ENCODE assay signal across 28 cellular contexts in genomic region chr9:115733318-115733717, GRCh38.
A peak's percentile ranks its signal among the peaks of the same experiment; 100 is the strongest.
DNase-seq lines count a peak whose midpoint lies in the region; ATAC-seq and TF ChIP-seq lines count a peak whose summit lies in the region.
"Had no signal": no experiment of that assay in that cellular context is flagged by ENCODE, and none has a peak within 500 bp of the region (broad histone marks: within the 10 kb centered on the region; RNA-seq: fewer than 3 reads in every experiment).

No MANE protein-coding gene starts in this region.

- peak overlapping the region; percentile 52 for H2AFZ ChIP-seq in neural progenitor cell (replicated peaks)

- peaks cover 5% of the 10 kb centered on the region for H3K9me3 ChIP-seq in endodermal cell (ENCODE audit: control insufficient read depth, low read length)
- peaks cover 4% of the 10 kb centered on the region for H3K9me3 ChIP-seq in neural progenitor cell (ENCODE audit: low read depth)
- peaks cover 0 to 9% (median 3%) of the 10 kb centered on the region in 4 donors for H3K9me3 ChIP-seq in stomach
- H3K9me3 ChIP-seq: BE2C, body of pancreas, neutrophil had no signal

- H3K9ac ChIP-seq in endodermal cell (ENCODE audit: extremely low read depth, low read length, poor library complexity, severe bottlenecking) (no peak overlapping the region), neural progenitor cell (no peak overlapping the region)

- H3K36me3 Mint-ChIP-seq in endodermal cell (ENCODE audit: low read depth), result no peaks in the 10 kb centered on the region
- no peaks in the 10 kb centered on the region for H3K36me3 Mint-ChIP-seq in neural progenitor cell
- H3K36me3 Mint-ChIP-seq: activated naive CD8-positive, alpha-beta T cell treated with anti-CD3 and anti-CD28 coated beads, Interleukin-2, amount 10 ng/mL, durations not matched to agents 7 days and 5 days had no signal

- peak overlapping the region; percentile 52 for H3K27ac Mint-ChIP-seq in endodermal cell
- no peak overlapping the region for H3K27ac Mint-ChIP-seq in neural progenitor cell
- H3K27ac Mint-ChIP-seq: activated CD4-positive, alpha-beta T cell treated with anti-CD3 and anti-CD28 coated beads for 36 hours; activated naive CD8-positive, alpha-beta T cell treated with anti-CD3 and anti-CD28 coated beads, Interleukin-2, amount 10 ng/mL, durations not matched to agents 7 days and 5 days; T-helper 17 cell had no signal

- WGBS in endodermal cell (ENCODE audit: insufficient coverage in 1 of 2, insufficient read length in 1 of 2), 2 experiments, result 76% methylated on average over 3 of the region's 3 CpGs; no CpG with 5 or more reads in 1 of the 2 experiments
- 17 to 31% (median 27%) methylated on average over 3 of the region's 3 CpGs for WGBS in stomach, 5 donors

- peaks cover 9% of the 10 kb centered on the region for H3F3A ChIP-seq in neural progenitor cell (ENCODE audit: low read depth)

- no peak for ATAC-seq in GM21423 (IDR thresholded peaks at IDR 0.05; ENCODE audit: unreplicated experiment)
- ATAC-seq: A549; activated CD4-positive, alpha-beta T cell treated with anti-CD3 and anti-CD28 coated beads for 36 hours; body of pancreas; lower lobe of right lung; psoas muscle; T-helper 17 cell had no signal

- TF ChIP-seq POLR2A in stomach (IDR thresholded peaks at IDR 0.05), result no peak

- no peaks in the 10 kb centered on the region for H3K27me3 ChIP-seq in endodermal cell (ENCODE audit: control insufficient read depth, insufficient read depth, low read length, poor library complexity, severe bottlenecking)
- H3K27me3 ChIP-seq in neural progenitor cell, result no peaks in the 10 kb centered on the region
- H3K27me3 ChIP-seq in stomach, result no peaks in the 10 kb centered on the region
- H3K27me3 ChIP-seq: BE2C, body of pancreas, neutrophil, tibial nerve had no signal

- in situ Hi-C loops in Caki2 (cut with HindIII; ENCODE audit: low pct_unique_long_range_greater_than_20kb, low sequenced_read_pairs), result no loop called here

- TF ChIP-seq CTCF in endodermal cell (conservative IDR thresholded peaks at IDR 0.05) (no peak), neural progenitor cell (IDR thresholded peaks at IDR 0.05) (no peak), stomach (IDR thresholded peaks at IDR 0.05) (no peak)

- H3K36me3 ChIP-seq in endodermal cell (ENCODE audit: control insufficient read depth, insufficient read depth, low read length) (no peaks in the 10 kb centered on the region), neural progenitor cell (no peaks in the 10 kb centered on the region), stomach (no peaks in the 10 kb centered on the region)
- H3K36me3 ChIP-seq: BE2C, lower lobe of right lung, neutrophil, tibial nerve had no signal

- H4K20me1 ChIP-seq in neural progenitor cell (ENCODE audit: low read depth), result no peaks in the 10 kb centered on the region

- DNase-seq in Caki2 (ENCODE audit: low read depth) (peak; percentile 6), endodermal cell (no peak), neural progenitor cell (ENCODE audit: low spot score) (no peak), glomerular visceral epithelial cell (ENCODE audit: extremely low spot score) (no peak), stomach (no peak), DMS153 treated with DMSO at 0.1 percent for 48 hours (lab: John Stamatoyannopoulos, UW; ENCODE audit: unreplicated experiment) (no peak)
- DNase-seq: activated CD4-positive, alpha-beta T cell treated with anti-CD3 and anti-CD28 coated beads for 36 hours; activated CD8-positive, alpha-beta memory T cell treated with anti-CD3 and anti-CD28 coated beads for 24 hours; activated effector memory CD4-positive, alpha-beta T cell treated with anti-CD3 and anti-CD28 coated beads, Interleukin-2, amount 50 U/mL, for 16 hours; activated naive CD8-positive, alpha-beta T cell treated with anti-CD3 and anti-CD28 coated beads, Interleukin-2, amount 10 ng/mL, durations not matched to agents 7 days and 5 days; BE2C; body of pancreas; cerebellar nuclear complex; DMS53; H7; lower lobe of right lung; NCI-H1105 treated with DMSO at 0.1 percent for 48 hours; NCI-H2029 treated with DMSO at 0.1 percent for 48 hours; NCI-H226; NCI-H69; psoas muscle; T-helper 17 cell had no signal

- no peak for TF ChIP-seq EP300 in stomach (IDR thresholded peaks at IDR 0.05)

- H3K4me3 Mint-ChIP-seq in endodermal cell (no peak overlapping the region), neural progenitor cell (no peak overlapping the region)
- H3K4me3 Mint-ChIP-seq: activated CD4-positive, alpha-beta T cell treated with anti-CD3 and anti-CD28 coated beads for 36 hours; activated naive CD8-positive, alpha-beta T cell treated with anti-CD3 and anti-CD28 coated beads, Interleukin-2, amount 10 ng/mL, durations not matched to agents 7 days and 5 days; T-helper 17 cell had no signal

- H3K4me2 ChIP-seq in neural progenitor cell, result no peak overlapping the region
- H3K4me2 ChIP-seq: A549 had no signal

- H3K4me1 ChIP-seq in endodermal cell (ENCODE audit: control insufficient read depth, insufficient read depth, low read length) (no peaks in the 10 kb centered on the region), neural progenitor cell (peaks cover 12% of the 10 kb centered on the region), stomach (no peaks in the 10 kb centered on the region)
- H3K4me1 ChIP-seq: BE2C, body of pancreas, lower lobe of right lung, psoas muscle had no signal

- H3K79me2 ChIP-seq in neural progenitor cell (ENCODE audit: low read depth), result no peaks in the 10 kb centered on the region

- intact Hi-C loops in stomach (cut with DNase I; ENCODE audit: low total_unique reads), result no loop called here

- peaks cover 16% of the 10 kb centered on the region for H3K9me3 Mint-ChIP-seq in endodermal cell
- peaks cover 8% of the 10 kb centered on the region for H3K9me3 Mint-ChIP-seq in neural progenitor cell

- H3K27me3 Mint-ChIP-seq in endodermal cell (ENCODE audit: insufficient read depth) (no peaks in the 10 kb centered on the region), neural progenitor cell (ENCODE audit: insufficient read depth, low read depth) (no peaks in the 10 kb centered on the region)
- H3K27me3 Mint-ChIP-seq: activated CD4-positive, alpha-beta T cell treated with anti-CD3 and anti-CD28 coated beads for 36 hours; activated naive CD8-positive, alpha-beta T cell treated with anti-CD3 and anti-CD28 coated beads, Interleukin-2, amount 10 ng/mL, durations not matched to agents 7 days and 5 days; T-helper 17 cell had no signal

- H3K4me1 Mint-ChIP-seq in endodermal cell, result peaks cover 11% of the 10 kb centered on the region
- H3K4me1 Mint-ChIP-seq in neural progenitor cell, result peaks cover 2% of the 10 kb centered on the region
- H3K4me1 Mint-ChIP-seq: activated CD4-positive, alpha-beta T cell treated with anti-CD3 and anti-CD28 coated beads for 36 hours; activated naive CD8-positive, alpha-beta T cell treated with anti-CD3 and anti-CD28 coated beads, Interleukin-2, amount 10 ng/mL, durations not matched to agents 7 days and 5 days; T-helper 17 cell had no signal

- H3K4me3 ChIP-seq in endodermal cell (ENCODE audit: low read length) (no peak overlapping the region), neural progenitor cell (no peak overlapping the region), stomach (no peak overlapping the region)
- H3K4me3 ChIP-seq: A549, body of pancreas, lower lobe of right lung, psoas muscle, skin epidermis, tibial nerve had no signal

- H3K27ac ChIP-seq in endodermal cell (ENCODE audit: low read depth, low read length) (no peak overlapping the region), neural progenitor cell (no peak overlapping the region), stomach (no peak overlapping the region)
- H3K27ac ChIP-seq: A549, body of pancreas, lower lobe of right lung, neutrophil, psoas muscle, skin epidermis, tibial nerve had no signal

TF ChIP-seq in PFSK-1, 5 proteins besides CTCF, POLR2A, EP300 and RAD21:
- TF ChIP-seq FOXP2 (optimal IDR thresholded peaks at IDR 0.05; ENCODE audit: borderline replicate concordance, extremely low read depth, extremely low read length, insufficient read depth) (no peak), SIN3A (IDR thresholded peaks at IDR 0.05; ENCODE audit: borderline replicate concordance, insufficient read depth, low read length) (0 out of 2 replicates have a peak, but pooled peaks have one; percentile 22), TAF1 (IDR thresholded peaks at IDR 0.05; ENCODE audit: borderline replicate concordance, insufficient read depth, low read length) (no peak)
